18 cellular contexts compared by ENCODE assay signal in the genomic region with DNA sequence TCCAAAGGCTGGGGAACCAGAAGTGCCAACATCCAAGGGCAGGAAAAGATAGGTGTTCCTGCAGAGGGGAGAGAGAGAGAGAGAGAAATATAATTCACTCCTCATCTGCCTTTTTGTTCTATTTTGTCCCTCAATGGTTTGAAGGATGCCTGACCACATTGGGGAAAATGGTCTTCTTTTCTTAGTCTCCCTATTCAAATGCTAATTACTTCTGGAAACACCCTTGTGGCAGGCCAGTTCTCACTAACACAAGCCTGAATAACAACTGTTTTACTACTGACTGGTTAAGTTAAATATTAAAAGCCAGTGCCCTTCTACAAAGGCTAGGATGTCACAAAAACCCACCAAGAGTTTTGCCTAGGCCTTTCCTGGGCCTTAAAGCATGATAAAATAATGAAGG.
"Had no signal": no experiment of that assay in that cellular context is flagged by ENCODE, and none has a peak within 500 bp of the region (broad histone marks: within the 10 kb centered on the region; RNA-seq: fewer than 3 reads in every experiment).

No MANE protein-coding gene starts in this region.

- H3K27ac Mint-ChIP-seq: activated CD4-positive, alpha-beta T cell treated with anti-CD3 and anti-CD28 coated beads, Interleukin-2, amount 10 ng/mL, durations not matched to agents 7 days and 5 days; activated CD8-positive, alpha-beta T cell treated with anti-CD3 and anti-CD28 coated beads, Interleukin-2, amount 10 ng/mL, durations not matched to agents 7 days and 5 days; activated naive CD8-positive, alpha-beta T cell treated with anti-CD3 and anti-CD28 coated beads, Interleukin-2, amount 10 ng/mL, durations not matched to agents 7 days and 5 days; activated T-cell treated with anti-CD3 and anti-CD28 coated beads, Interleukin-2, amount 50 U/mL, for 24 hours; activated T-helper 2 cell treated with anti-CD3 and anti-CD28 coated beads, Interferon-gamma antibody, Interleukin-2, Interleukin-4, amounts not matched to agents 10 μg/mL and 5 μg/mL and 100 μg/mL, durations not matched to agents 14 hours and 24 hours and 36 hours; naive thymus-derived CD4-positive, alpha-beta T cell; stimulated activated memory B cell treated with anti-CD40 and anti-IgM and Interleukin-4, amounts not matched to agents 10 μg/mL and 1 μg/mL and 100 μg/mL, for 72 hours had no signal

- H3K4me3 Mint-ChIP-seq: activated CD4-positive, alpha-beta T cell treated with anti-CD3 and anti-CD28 coated beads, Interleukin-2, amount 10 ng/mL, durations not matched to agents 7 days and 5 days; activated CD8-positive, alpha-beta T cell treated with anti-CD3 and anti-CD28 coated beads, Interleukin-2, amount 10 ng/mL, durations not matched to agents 7 days and 5 days; activated naive CD8-positive, alpha-beta T cell treated with anti-CD3 and anti-CD28 coated beads, Interleukin-2, amount 10 ng/mL, durations not matched to agents 7 days and 5 days; activated T-cell treated with anti-CD3 and anti-CD28 coated beads, Interleukin-2, amount 50 U/mL, for 24 hours; naive thymus-derived CD4-positive, alpha-beta T cell; stimulated activated memory B cell treated with anti-CD40 and anti-IgM and Interleukin-4, amounts not matched to agents 10 μg/mL and 1 μg/mL and 100 μg/mL, for 72 hours had no signal

- DNase-seq: activated CD4-positive, alpha-beta T cell treated with anti-CD3 and anti-CD28 coated beads, Interleukin-2, amount 10 ng/mL, durations not matched to agents 7 days and 5 days; activated CD8-positive, alpha-beta T cell treated with anti-CD3 and anti-CD28 coated beads, Interleukin-2, amount 10 ng/mL, durations not matched to agents 7 days and 5 days; activated naive CD4-positive, alpha-beta T cell treated with Interleukin-2 at 50 U/mL for 16 hours; activated naive CD8-positive, alpha-beta T cell treated with anti-CD3 and anti-CD28 coated beads, Interleukin-2, amount 10 ng/mL, durations not matched to agents 7 days and 5 days; activated T-cell treated with anti-CD3 and anti-CD28 coated beads, Interleukin-2, amount 50 U/mL, for 24 hours; amygdala; central memory CD4-positive, alpha-beta T cell; dorsolateral prefrontal cortex; foreskin fibroblast; hypothalamus; mesenchymal stem cell; naive thymus-derived CD4-positive, alpha-beta T cell; sigmoid colon; stimulated activated CD4-positive, alpha-beta T cell treated with anti-CD3 and anti-CD28 coated beads, Interleukin-4, amount 100 ng/mL, for 4 hours; T1000 had no signal

- H3K27me3 Mint-ChIP-seq: activated CD4-positive, alpha-beta T cell treated with anti-CD3 and anti-CD28 coated beads, Interleukin-2, amount 10 ng/mL, durations not matched to agents 7 days and 5 days; activated naive CD8-positive, alpha-beta T cell treated with anti-CD3 and anti-CD28 coated beads, Interleukin-2, amount 10 ng/mL, durations not matched to agents 7 days and 5 days; activated T-cell treated with anti-CD3 and anti-CD28 coated beads, Interleukin-2, amount 50 U/mL, for 24 hours; naive thymus-derived CD4-positive, alpha-beta T cell; stimulated activated memory B cell treated with anti-CD40 and anti-IgM and Interleukin-4, amounts not matched to agents 10 μg/mL and 1 μg/mL and 100 μg/mL, for 72 hours had no signal

- H3K36me3 Mint-ChIP-seq: activated naive CD8-positive, alpha-beta T cell treated with anti-CD3 and anti-CD28 coated beads, Interleukin-2, amount 10 ng/mL, durations not matched to agents 7 days and 5 days; naive thymus-derived CD4-positive, alpha-beta T cell; stimulated activated memory B cell treated with anti-CD40 and anti-IgM and Interleukin-4, amounts not matched to agents 10 μg/mL and 1 μg/mL and 100 μg/mL, for 72 hours had no signal

- H3K4me1 Mint-ChIP-seq: activated CD4-positive, alpha-beta T cell treated with anti-CD3 and anti-CD28 coated beads, Interleukin-2, amount 10 ng/mL, durations not matched to agents 7 days and 5 days; activated naive CD8-positive, alpha-beta T cell treated with anti-CD3 and anti-CD28 coated beads, Interleukin-2, amount 10 ng/mL, durations not matched to agents 7 days and 5 days; naive thymus-derived CD4-positive, alpha-beta T cell; stimulated activated memory B cell treated with anti-CD40 and anti-IgM and Interleukin-4, amounts not matched to agents 10 μg/mL and 1 μg/mL and 100 μg/mL, for 72 hours had no signal

- H3K9me3 Mint-ChIP-seq: activated naive CD8-positive, alpha-beta T cell treated with anti-CD3 and anti-CD28 coated beads, Interleukin-2, amount 10 ng/mL, durations not matched to agents 7 days and 5 days; stimulated activated memory B cell treated with anti-CD40 and anti-IgM and Interleukin-4, amounts not matched to agents 10 μg/mL and 1 μg/mL and 100 μg/mL, for 72 hours had no signal

- ATAC-seq: activated CD4-positive, CD25-positive, alpha-beta regulatory T cell treated with anti-CD3 and anti-CD28 coated beads, Interleukin-2, amount 50 U/mL, for 24 hours; activated CD8-positive, alpha-beta T cell treated with anti-CD3 and anti-CD28 coated beads, Interleukin-2, amount 10 ng/mL, durations not matched to agents 7 days and 5 days; naive thymus-derived CD4-positive, alpha-beta T cell; stimulated activated memory B cell treated with anti-CD40 and anti-IgM and Interleukin-4, amounts not matched to agents 10 μg/mL and 1 μg/mL and 100 μg/mL, for 72 hours had no signal
